25 cellular contexts compared by ENCODE assay signal in genomic region chr19:11890634-11891033, GRCh38.
"Had no signal": no experiment of that assay in that cellular context is flagged by ENCODE, and none has a peak within 500 bp of the region (broad histone marks: within the 10 kb centered on the region; RNA-seq: fewer than 3 reads in every experiment).

No MANE protein-coding gene starts in this region.

- H3K27ac ChIP-seq: breast epithelium, pancreas, thoracic aorta had no signal

- ATAC-seq: activated CD8-positive, alpha-beta T cell treated with anti-CD3 and anti-CD28 coated beads for 36 hours; activated T-cell treated with anti-CD3 and anti-CD28 coated beads, Interleukin-2, amount 50 U/mL, for 4 hours; activated T-helper 17 cell treated with anti-CD3 and anti-CD28 coated beads, Interleukin-2, amount 50 U/mL, for 72 hours; left ventricle myocardium superior; mucosa of descending colon; natural killer cell treated with Interleukin-12 subunit alpha and Interleukin-12 subunit beta and Interleukin-15 and Interleukin-18, amount 100 ng/mL, for 72 hours; pancreas; right cardiac atrium; stimulated activated naive CD8-positive, alpha-beta T cell treated with anti-CD3 and anti-CD28 coated beads, Interleukin-15, Interleukin-2, amounts not matched to agents 100 U/mL and 50 U/mL, for 24 hours had no signal

- H3K4me1 ChIP-seq: breast epithelium had no signal

- H3K27ac Mint-ChIP-seq: activated B cell treated with CpG ODN at 0.5 μM for 24 hours; activated CD8-positive, alpha-beta T cell treated with anti-CD3 and anti-CD28 coated beads for 36 hours; activated T-helper 17 cell treated with anti-CD3 and anti-CD28 coated beads, Interleukin-2, amount 50 U/mL, for 72 hours; natural killer cell treated with Interleukin-12 subunit alpha and Interleukin-12 subunit beta and Interleukin-15 and Interleukin-18, amount 100 ng/mL, for 72 hours; T-helper 1 cell treated with Interleukin-12 subunit alpha and Interleukin-12 subunit beta and Interleukin-4 antibody, amounts not matched to agents 30 μg/mL and 1 μg/mL, for 36 hours had no signal

- H3K4me3 ChIP-seq: breast epithelium, mucosa of descending colon, pancreas, thoracic aorta had no signal

- DNase-seq: activated B cell treated with CpG ODN at 0.5 μM for 24 hours; activated CD4-positive, alpha-beta T cell treated with anti-CD3 and anti-CD28 coated beads, Interleukin-2, amount 50 U/mL, for 1 hour; activated CD8-positive, alpha-beta T cell treated with anti-CD3 and anti-CD28 coated beads for 36 hours; activated gamma-delta T cell treated with Interleukin-2 at 50 U/mL for 16 hours; activated naive CD4-positive, alpha-beta T cell treated with anti-CD3 and anti-CD28 coated beads, Interleukin-2, amount 50 U/mL, for 16 hours; activated T-cell treated with anti-CD3 and anti-CD28 coated beads, Interleukin-2, amount 50 U/mL, for 4 hours; amniotic stem cell; dermis blood vessel endothelial cell; effector CD4-positive, alpha-beta T cell; islet precursor cell; left ventricle myocardium superior; mucosa of descending colon; nucleus accumbens; pancreas; right cardiac atrium; stimulated activated CD4-positive, alpha-beta T cell treated with anti-CD3 and anti-CD28 coated beads, Interleukin-2, amount 100 ng/mL, for 48 hours; stimulated activated naive CD8-positive, alpha-beta T cell treated with anti-CD3 and anti-CD28 coated beads, Interleukin-15, Interleukin-2, amounts not matched to agents 100 U/mL and 50 U/mL, for 24 hours; SW 1271; T1000 had no signal

- H3K27me3 ChIP-seq: breast epithelium, pancreas had no signal

- H3K27me3 Mint-ChIP-seq: activated B cell treated with CpG ODN at 0.5 μM for 24 hours; activated CD8-positive, alpha-beta T cell treated with anti-CD3 and anti-CD28 coated beads for 36 hours; activated T-helper 17 cell treated with anti-CD3 and anti-CD28 coated beads, Interleukin-2, amount 50 U/mL, for 72 hours; central memory CD8-positive, alpha-beta T cell; natural killer cell treated with Interleukin-12 subunit alpha and Interleukin-12 subunit beta and Interleukin-15 and Interleukin-18, amount 100 ng/mL, for 72 hours had no signal

- H3K9me3 Mint-ChIP-seq: natural killer cell treated with Interleukin-12 subunit alpha and Interleukin-12 subunit beta and Interleukin-15 and Interleukin-18, amount 100 ng/mL, for 72 hours had no signal

- H3K9me3 ChIP-seq: breast epithelium, pancreas, thoracic aorta had no signal

- H3K4me3 Mint-ChIP-seq: activated B cell treated with CpG ODN at 0.5 μM for 24 hours; activated CD8-positive, alpha-beta T cell treated with anti-CD3 and anti-CD28 coated beads for 36 hours; activated T-cell treated with anti-CD3 and anti-CD28 coated beads, Interleukin-2, amount 50 U/mL, for 4 hours; activated T-helper 17 cell treated with anti-CD3 and anti-CD28 coated beads, Interleukin-2, amount 50 U/mL, for 72 hours; central memory CD8-positive, alpha-beta T cell; natural killer cell treated with Interleukin-12 subunit alpha and Interleukin-12 subunit beta and Interleukin-15 and Interleukin-18, amount 100 ng/mL, for 72 hours; T-helper 1 cell treated with Interleukin-12 subunit alpha and Interleukin-12 subunit beta and Interleukin-4 antibody, amounts not matched to agents 30 μg/mL and 1 μg/mL, for 36 hours had no signal

- H3K36me3 ChIP-seq: breast epithelium, pancreas, thoracic aorta had no signal
